ENCODE assay signal across 8 cellular contexts in genomic region chr1:222815367-222815765, GRCh38. TPM values are rescaled to one million over a fixed set of nuclear protein-coding genes. Genes with fewer than 3 reads are reported as not detected.
DNase-seq lines count a peak whose midpoint lies in the region; ATAC-seq and TF ChIP-seq lines count a peak whose summit lies in the region.

No MANE protein-coding gene starts in this region.

- TF ChIP-seq CTCF in cardiac fibroblast (IDR thresholded peaks at IDR 0.05; ENCODE audit: low read depth, low read length): no peak
- no peak for TF ChIP-seq CTCF in right lobe of liver (IDR thresholded peaks at IDR 0.05)

- TF ChIP-seq POLR2A in right lobe of liver (IDR thresholded peaks at IDR 0.05): no peak

- DNase-seq in NCI-H82 (lab: John Stamatoyannopoulos, UW): peak; percentile 81
- no peak for DNase-seq in NCI-H82 treated with DMSO at 0.1 percent for 48 hours (lab: John Stamatoyannopoulos, UW; ENCODE audit: unreplicated experiment)
- DNase-seq in SJSA1 (ENCODE audit: low read depth in 1 of 2, low spot score in 2 of 2): peak in 1 of 2 experiments; percentile 68
- peak in 1 of 2 donors; percentile 56 for DNase-seq in cardiac fibroblast (ENCODE audit: low read depth in 2 of 2)
- peak in 1 of 3 donors; percentile 58 for DNase-seq in right lobe of liver
- peak; percentile 50 for DNase-seq in stimulated activated CD8-positive, alpha-beta memory T cell treated with anti-CD3 and anti-CD28 coated beads, Interleukin-12 subunit alpha, Interleukin-12 subunit beta, amount 100 ng/mL, for 1 hour (ENCODE audit: low read depth)

- H3K4me1 ChIP-seq in SJSA1 (replicated peaks): peaks cover 41% of the 10 kb centered on the region
- H3K4me1 ChIP-seq in right lobe of liver: peaks cover 0 to 5% (median 0%) of the 10 kb centered on the region in 4 donors

- H3K27me3 ChIP-seq in SJSA1 (replicated peaks) (no peaks in the 10 kb centered on the region), right lobe of liver (no peaks in the 10 kb centered on the region)

- H3K27ac ChIP-seq in SJSA1 (peak overlapping the region; percentile 56), right lobe of liver (peak overlapping the region; percentile 75 to 85 (median 81))

- peak; percentile 2 to 69 (median 63) for ATAC-seq in right lobe of liver
- no peak for ATAC-seq in GM18868 (IDR thresholded peaks at IDR 0.05; ENCODE audit: unreplicated experiment)
- ATAC-seq in HG03521 (IDR thresholded peaks at IDR 0.05; ENCODE audit: unreplicated experiment): no peak

- H3K36me3 ChIP-seq in SJSA1 (no peaks in the 10 kb centered on the region), right lobe of liver (no peaks in the 10 kb centered on the region)

- H3K9me3 ChIP-seq in SJSA1 (replicated peaks) (no peaks in the 10 kb centered on the region), right lobe of liver (no peaks in the 10 kb centered on the region)

- intact Hi-C loops in right lobe of liver (cut with DNase I): no loop called here

- H3K4me3 ChIP-seq in SJSA1: peak overlapping the region; percentile 65
- H3K4me3 ChIP-seq in cardiac fibroblast (replicated peaks in 1 of 2; ENCODE audit: low read depth in 2 of 2, low read length in 2 of 2): peak overlapping the region; percentile 73 to 92
- H3K4me3 ChIP-seq in right lobe of liver: peak overlapping the region; percentile 68 to 91 (median 69)

- WGBS in right lobe of liver (ENCODE audit: insufficient coverage, low coverage, low lambda C conversion rate, missing lambda C conversion rate): 2% methylated on average over 16 of the region's 16 CpGs

RNA-seq across cellular contexts. Expression of gene DISP1, which starts 0.5 kb away (rescaled TPM):
- 3.7 and 5.2 TPM in 2 replicates for total RNA-seq in SJSA1 (2014; rRNA removed; shearing (Covaris generic))
- total RNA-seq in right lobe of liver: 1 to 10 TPM; 1.7 to 4.2 (median 3.0) TPM

Comparison
In these comparisons a context has a peak if more than half of its experiments do, and no peak if none do; other contexts are left out.
1. ATAC-seq: peak in right lobe of liver (4 of 4); none in GM18868 (single experiment) and HG03521 (single experiment).
2. Peak in every context shown above with its lines, with median percentiles within 50 percentile points of each other: H3K4me3 ChIP-seq.